1 cellular context compared by ENCODE assay signal in genomic region chr16:77273-77806, GRCh38.
A peak's percentile ranks its signal among the peaks of the same experiment; 100 is the strongest.
TF ChIP-seq lines count a peak whose summit lies in the region.

No MANE protein-coding gene starts in this region.

TF ChIP-seq in HepG2, 621 proteins besides CTCF, POLR2A, EP300 and RAD21 (continued from another document and continues in another):
- TF ChIP-seq NFATC3 (CRISPR knock-in tag; IDR thresholded peaks at IDR 0.05) (no peak), ZNF101 (CRISPR knock-in tag; IDR thresholded peaks at IDR 0.05; ENCODE audit: borderline replicate concordance, low read depth) (no peak), XRCC5 (optimal IDR thresholded peaks at IDR 0.05; ENCODE audit: low read length) (no peak), PAXIP1 (CRISPR knock-in tag; conservative IDR thresholded peaks at IDR 0.05) (no peak; the same call in none of the 2 replicates), YEATS4 (CRISPR knock-in tag; IDR thresholded peaks at IDR 0.05; ENCODE audit: borderline replicate concordance) (no peak), ZBTB4 (CRISPR knock-in tag; IDR thresholded peaks at IDR 0.05; ENCODE audit: borderline replicate concordance) (no peak), NR2C2 (CRISPR knock-in tag; IDR thresholded peaks at IDR 0.05; ENCODE audit: borderline replicate concordance) (no peak), ESRRA (CRISPR knock-in tag; IDR thresholded peaks at IDR 0.05; ENCODE audit: low read depth) (no peak), NCOA5 (CRISPR knock-in tag; IDR thresholded peaks at IDR 0.05) (no peak), U2AF1 (optimal IDR thresholded peaks at IDR 0.05; ENCODE audit: low read depth, low read length) (no peak), ZNF160 (CRISPR knock-in tag; IDR thresholded peaks at IDR 0.05) (no peak), PAF1 (CRISPR knock-in tag; IDR thresholded peaks at IDR 0.05) (no peak), ZNF3 (CRISPR knock-in tag; IDR thresholded peaks at IDR 0.05) (no peak), RELA (CRISPR knock-in tag; IDR thresholded peaks at IDR 0.05) (no peak), SMAD9 (CRISPR knock-in tag; IDR thresholded peaks at IDR 0.05) (no peak), ADNP (CRISPR knock-in tag; IDR thresholded peaks at IDR 0.05) (no peak), ELF4 (CRISPR knock-in tag; IDR thresholded peaks at IDR 0.05; ENCODE audit: borderline replicate concordance) (0 out of 2 replicates have a peak, but pooled peaks have one; percentile 14), GABPA (IDR thresholded peaks at IDR 0.05; ENCODE audit: low read depth, low read length) (no peak), GABPA (CRISPR knock-in tag; IDR thresholded peaks at IDR 0.05; ENCODE audit: low read depth) (no peak), ZNF326 (CRISPR knock-in tag; IDR thresholded peaks at IDR 0.05; ENCODE audit: borderline replicate concordance) (no peak), ZNF709 (CRISPR knock-in tag; IDR thresholded peaks at IDR 0.05) (no peak), ZMAT3 (CRISPR knock-in tag; conservative IDR thresholded peaks at IDR 0.05) (0 out of 2 replicates have a peak, but pooled peaks have one; percentile 50), E2F5 (CRISPR knock-in tag; conservative IDR thresholded peaks at IDR 0.05) (no peak), KLF16 (CRISPR knock-in tag; IDR thresholded peaks at IDR 0.05) (no peak), USF2 (IDR thresholded peaks at IDR 0.05; ENCODE audit: low read depth, low read length) (no peak), USF2 (CRISPR knock-in tag; IDR thresholded peaks at IDR 0.05; ENCODE audit: borderline replicate concordance) (no peak), ZNF670 (CRISPR knock-in tag; IDR thresholded peaks at IDR 0.05; ENCODE audit: borderline replicate concordance) (no peak), ZMYM2 (CRISPR knock-in tag; IDR thresholded peaks at IDR 0.05) (no peak), ZMYM4 (CRISPR knock-in tag; IDR thresholded peaks at IDR 0.05) (no peak; the same call in 1 of the 2 replicates), KDM3A (CRISPR knock-in tag; IDR thresholded peaks at IDR 0.05; ENCODE audit: low read depth) (no peak), ZNF510 (CRISPR knock-in tag; IDR thresholded peaks at IDR 0.05; ENCODE audit: low read depth) (no peak), SRSF4 (IDR thresholded peaks at IDR 0.05; ENCODE audit: low read depth, low read length, poor library complexity, severe bottlenecking) (no peak), ZNF775 (CRISPR knock-in tag; IDR thresholded peaks at IDR 0.05; ENCODE audit: borderline replicate concordance) (no peak), ZNF724P (CRISPR knock-in tag; IDR thresholded peaks at IDR 0.05; ENCODE audit: borderline replicate concordance) (no peak), NR0B2 (CRISPR knock-in tag; IDR thresholded peaks at IDR 0.05) (no peak; the same call in 1 of the 2 replicates), ZNF329 (CRISPR knock-in tag; IDR thresholded peaks at IDR 0.05; ENCODE audit: low read depth) (no peak), MNT (IDR thresholded peaks at IDR 0.05) (no peak), ARID5B (CRISPR knock-in tag; IDR thresholded peaks at IDR 0.05) (no peak), ZNF124 (CRISPR knock-in tag; IDR thresholded peaks at IDR 0.05) (no peak), ZSCAN29 (CRISPR knock-in tag; conservative IDR thresholded peaks at IDR 0.05) (no peak), MIER2 (CRISPR knock-in tag; IDR thresholded peaks at IDR 0.05) (no peak), ATF3 (CRISPR knock-in tag; IDR thresholded peaks at IDR 0.05) (no peak)
